Comparison of ENCODE assay signal across 10 cellular contexts in genomic region chr7:114081606-114082425, GRCh38.
DNase-seq lines count a peak whose midpoint lies in the region; ATAC-seq and TF ChIP-seq lines count a peak whose summit lies in the region.
"Had no signal": no experiment of that assay in that cellular context is flagged by ENCODE, and none has a peak within 500 bp of the region (broad histone marks: within the 10 kb centered on the region; RNA-seq: fewer than 3 reads in every experiment).

No MANE protein-coding gene starts in this region.

- H3K27ac ChIP-seq in iPS-18a (ENCODE audit: low read length): no peak overlapping the region
- no peak overlapping the region for H3K27ac ChIP-seq in subcutaneous abdominal adipose tissue (ENCODE audit: low read depth, low read length)

- H3K4me3 ChIP-seq in iPS-18a (ENCODE audit: low read length) (peak overlapping the region; percentile 93), subcutaneous abdominal adipose tissue (ENCODE audit: low read depth in 1 of 5, low read length in 5 of 5) (peak overlapping the region in 4 of 5 donors; percentile 56 to 86 (median 73))

- no peaks in the 10 kb centered on the region for H3K9me3 ChIP-seq in iPS-18a (ENCODE audit: control insufficient read depth, low read depth, low read length)
- H3K9me3 ChIP-seq in subcutaneous abdominal adipose tissue (ENCODE audit: control insufficient read depth in 5 of 5, low read length in 5 of 5): no peaks in the 10 kb centered on the region

- H3K4me1 ChIP-seq in iPS-18a (ENCODE audit: control insufficient read depth, low read depth, low read length) (peaks cover 21% of the 10 kb centered on the region), subcutaneous abdominal adipose tissue (ENCODE audit: control insufficient read depth in 5 of 5, insufficient read depth in 5 of 5, low read length in 5 of 5) (peaks cover 0 to 48% (median 41%) of the 10 kb centered on the region in 5 donors)

- CTCF ChIA-PET in WTC11 (lab: Charles Lee): interaction anchor here (0.6 to 1.2 kb wide), 37 partner anchors 11 to 1832 kb away, joined by 3 to 28 read pairs (median 4); partner anchors contain the start of gene FOXP2

- ATAC-seq in WTC11 (no peak), GM19328 (IDR thresholded peaks at IDR 0.05; ENCODE audit: unreplicated experiment) (no peak)
- ATAC-seq: stimulated activated naive CD8-positive, alpha-beta T cell treated with anti-CD3 and anti-CD28 coated beads, Interleukin-15, amount 100 ng/mL, for 72 hours had no signal

- H3K27me3 ChIP-seq in iPS-18a (ENCODE audit: control insufficient read depth, insufficient read depth, low read length): peaks cover 53% of the 10 kb centered on the region
- peaks cover 0 to 26% (median 10%) of the 10 kb centered on the region in 5 donors for H3K27me3 ChIP-seq in subcutaneous abdominal adipose tissue (ENCODE audit: control insufficient read depth in 5 of 5, insufficient read depth in 4 of 5, low read length in 5 of 5)

- peaks cover 20% of the 10 kb centered on the region for H3K4me1 Mint-ChIP-seq in WTC11

- no peak overlapping the region for H3K27ac Mint-ChIP-seq in WTC11
- H3K27ac Mint-ChIP-seq: stimulated activated naive CD8-positive, alpha-beta T cell treated with anti-CD3 and anti-CD28 coated beads, Interleukin-15, amount 100 ng/mL, for 72 hours had no signal

- peak; percentile 49 for TF ChIP-seq CTCF in WTC11 (IDR thresholded peaks at IDR 0.05)

- H3K9me3 Mint-ChIP-seq in WTC11: no peaks in the 10 kb centered on the region
- H3K9me3 Mint-ChIP-seq: activated naive CD4-positive, alpha-beta T cell treated with anti-CD3 and anti-CD28 coated beads, Interleukin-2, amount 50 U/mL, for 24 hours; stimulated activated naive CD8-positive, alpha-beta T cell treated with anti-CD3 and anti-CD28 coated beads, Interleukin-15, amount 100 ng/mL, for 72 hours had no signal

- POLR2A ChIA-PET in WTC11 (lab: Charles Lee): no interaction called here

- H3K4me3 Mint-ChIP-seq in WTC11: peak overlapping the region; percentile 86
- H3K4me3 Mint-ChIP-seq: activated naive CD4-positive, alpha-beta T cell treated with anti-CD3 and anti-CD28 coated beads, Interleukin-2, amount 50 U/mL, for 24 hours had no signal

- peaks cover 53% of the 10 kb centered on the region for H3K27me3 Mint-ChIP-seq in WTC11 (ENCODE audit: low read depth)

- H3K36me3 ChIP-seq in iPS-18a (ENCODE audit: control insufficient read depth, low read depth, low read length) (no peaks in the 10 kb centered on the region), subcutaneous abdominal adipose tissue (ENCODE audit: control insufficient read depth in 5 of 5, insufficient read depth in 5 of 5, low read length in 5 of 5) (no peaks in the 10 kb centered on the region)

- DNase-seq in SIG-M5 treated with dmso at 0.1 percent for 504 hours (lab: John Stamatoyannopoulos, UW; ENCODE audit: unreplicated experiment) (peak; percentile 72), SIG-M5 (lab: John Stamatoyannopoulos, UW) (no peak), NCI-H1417 treated with DMSO at 0.1 percent for 48 hours (lab: John Stamatoyannopoulos, UW) (peak; percentile 24), WTC11 (ENCODE audit: low spot score) (no peak)
- DNase-seq in activated CD4-positive, alpha-beta T cell treated with anti-CD3 and anti-CD28 coated beads for 4 hours: no peak

- H3K9ac ChIP-seq in iPS-18a (ENCODE audit: low read length) (peak overlapping the region; percentile 31), subcutaneous abdominal adipose tissue (ENCODE audit: low read length in 5 of 5) (peak overlapping the region in 1 of 5 donors; percentile 68)

- H3K36me3 Mint-ChIP-seq in WTC11: no peaks in the 10 kb centered on the region
- H3K36me3 Mint-ChIP-seq: activated naive CD4-positive, alpha-beta T cell treated with anti-CD3 and anti-CD28 coated beads, Interleukin-2, amount 50 U/mL, for 24 hours had no signal

TF ChIP-seq in WTC11, 78 proteins besides CTCF, POLR2A, EP300 and RAD21:
- TF ChIP-seq GABPB1 (CRISPR knock-in tag; IDR thresholded peaks at IDR 0.05): peak; percentile 39; the same call in 1 of the 2 replicates
- TF ChIP-seq ZNF396 (CRISPR knock-in tag; IDR thresholded peaks at IDR 0.05; ENCODE audit: borderline replicate concordance): no peak
TF ChIP-seq in WTC11: peak in this region for 1.

Comparison
In these comparisons a context has a peak if more than half of its experiments do, and no peak if none do; other contexts are left out.
1. DNase-seq: peak in SIG-M5 treated with dmso at 0.1 percent for 504 hours (single experiment) and NCI-H1417 treated with DMSO at 0.1 percent for 48 hours (single experiment); none in SIG-M5 (single experiment), WTC11 (single experiment) and activated CD4-positive, alpha-beta T cell treated with anti-CD3 and anti-CD28 coated beads for 4 hours (0 of 2).